8 cellular contexts compared by ENCODE assay signal in genomic region chr7:121302214-121302745, GRCh38. TPM values are rescaled to one million over a fixed set of nuclear protein-coding genes. Genes with fewer than 3 reads are reported as not detected.
DNase-seq lines count a peak whose midpoint lies in the region; ATAC-seq and TF ChIP-seq lines count a peak whose summit lies in the region.

No MANE protein-coding gene starts in this region.

- no peaks in the 10 kb centered on the region for H3K9me3 ChIP-seq in esophagus squamous epithelium
- H3K9me3 ChIP-seq in colonic mucosa = no peaks in the 10 kb centered on the region
- H3K9me3 ChIP-seq in H9 (ENCODE audit: control insufficient read depth, low read depth, low read length) = no peaks in the 10 kb centered on the region

- CTCF ChIA-PET in activated CD4-positive, alpha-beta memory T cell treated with anti-CD3 and anti-CD28 coated beads, Interleukin-2, amount 10 ng/mL, durations not matched to agents 7 days and 5 days (lab: Charles Lee) = no interaction called here

- H3K9ac ChIP-seq in colonic mucosa (ENCODE audit: low read depth in 2 of 2, low read length in 2 of 2) (no peak overlapping the region), H9 (ENCODE audit: extremely low read depth, insufficient read length, low read length) (no peak overlapping the region)

- H3K4me2 ChIP-seq in H9 (ENCODE audit: insufficient read depth, insufficient read length, low read length) = no peak overlapping the region

- no peak overlapping the region for H2BK12ac ChIP-seq in H9 (ENCODE audit: insufficient read length, low read depth, low read length)

- H3K27ac ChIP-seq in esophagus squamous epithelium (peak overlapping the region in 3 of 4 donors; percentile 17 to 39 (median 37)), colonic mucosa (no peak overlapping the region), H9 (ENCODE audit: insufficient read length, low read depth, low read length) (no peak overlapping the region)

- POLR2A ChIA-PET in activated CD4-positive, alpha-beta memory T cell treated with anti-CD3 and anti-CD28 coated beads, Interleukin-2, amount 10 ng/mL, durations not matched to agents 7 days and 5 days (lab: Charles Lee) = no interaction called here

- H2BK15ac ChIP-seq in H9 (ENCODE audit: low read depth, low read length) = no peak overlapping the region

- no peak for TF ChIP-seq CTCF in esophagus squamous epithelium (IDR thresholded peaks at IDR 0.05)
- no peak for TF ChIP-seq CTCF in colonic mucosa (IDR thresholded peaks at IDR 0.05)
- TF ChIP-seq CTCF in H9 (conservative IDR thresholded peaks at IDR 0.05) = no peak

- peaks cover 0 to 32% (median 0%) of the 10 kb centered on the region in 3 donors for H3K4me1 ChIP-seq in esophagus squamous epithelium
- no peaks in the 10 kb centered on the region for H3K4me1 ChIP-seq in colonic mucosa
- H3K4me1 ChIP-seq in H9 (ENCODE audit: insufficient read depth, low read length) = no peaks in the 10 kb centered on the region

- no peaks in the 10 kb centered on the region for H3K27me3 Mint-ChIP-seq in H9 (ENCODE audit: low read depth)
- peaks cover 11% of the 10 kb centered on the region for H3K27me3 Mint-ChIP-seq in activated CD4-positive, alpha-beta memory T cell treated with anti-CD3 and anti-CD28 coated beads, Interleukin-2, amount 10 ng/mL, durations not matched to agents 7 days and 5 days

- no peaks in the 10 kb centered on the region for H3K23me2 ChIP-seq in H9 (ENCODE audit: insufficient read length, low read depth, low read length, poor library complexity, severe bottlenecking)

- no peak overlapping the region for H3K4ac ChIP-seq in H9 (ENCODE audit: low read depth, low read length)

- no peak overlapping the region for H4K5ac ChIP-seq in H9 (ENCODE audit: insufficient read length, low read depth, low read length)

- no peak overlapping the region for H2BK120ac ChIP-seq in H9 (ENCODE audit: low read depth, low read length, poor library complexity, severe bottlenecking)

- H3K36me3 ChIP-seq in esophagus squamous epithelium (no peaks in the 10 kb centered on the region), colonic mucosa (no peaks in the 10 kb centered on the region)

- peaks cover 5% of the 10 kb centered on the region in 2 experiments for H3K4me1 Mint-ChIP-seq in H9
- H3K4me1 Mint-ChIP-seq in activated CD4-positive, alpha-beta memory T cell treated with anti-CD3 and anti-CD28 coated beads, Interleukin-2, amount 10 ng/mL, durations not matched to agents 7 days and 5 days = no peaks in the 10 kb centered on the region

- WGBS in esophagus squamous epithelium, 2 donors = 65 to 76% methylated on average over 8 of the region's 8 CpGs
- WGBS in H9 (ENCODE audit: extremely low coverage, insufficient read length, low lambda C conversion rate) = no CpG with 5 or more reads among the region's 8 CpGs

- no peaks in the 10 kb centered on the region for H4K20me1 ChIP-seq in H9 (ENCODE audit: control insufficient read depth, insufficient read depth, insufficient read length)

- no peak overlapping the region for H2AFZ ChIP-seq in H9 (ENCODE audit: low read length)

- H3K79me2 ChIP-seq in H9 (ENCODE audit: insufficient read depth, low read length) = no peaks in the 10 kb centered on the region

- H3K14ac ChIP-seq in H9 (ENCODE audit: insufficient read depth, low read length) = no peak overlapping the region

- H2AK5ac ChIP-seq in H9 (ENCODE audit: insufficient read length, low read length) = no peak overlapping the region

- no peaks in the 10 kb centered on the region for H3K79me1 ChIP-seq in H9 (ENCODE audit: insufficient read depth, low read depth, low read length, poor library complexity, severe bottlenecking)

- ATAC-seq in GM18502 (IDR thresholded peaks at IDR 0.05; ENCODE audit: poor library complexity, unreplicated experiment) (peak; percentile 93), GM21619 (IDR thresholded peaks at IDR 0.05; ENCODE audit: unreplicated experiment) (peak; percentile 92), HG03521 (IDR thresholded peaks at IDR 0.05; ENCODE audit: unreplicated experiment) (peak; percentile 98)

- no peak overlapping the region for H3T11ph ChIP-seq in H9 (ENCODE audit: low read length)

- no peak overlapping the region for H3K23ac ChIP-seq in H9 (ENCODE audit: insufficient read length, low read depth, low read length)

- no peak overlapping the region for H3K27ac Mint-ChIP-seq in H9
- H3K27ac Mint-ChIP-seq in activated CD4-positive, alpha-beta memory T cell treated with anti-CD3 and anti-CD28 coated beads, Interleukin-2, amount 10 ng/mL, durations not matched to agents 7 days and 5 days = no peak overlapping the region

- DNase-seq in esophagus squamous epithelium (lab: John Stamatoyannopoulos, UW) = no peak
- DNase-seq in colonic mucosa = no peak
- no peak for DNase-seq in H9
- DNase-seq in AML-193 (lab: John Stamatoyannopoulos, UW) = no peak
- no peak for DNase-seq in activated CD4-positive, alpha-beta memory T cell treated with anti-CD3 and anti-CD28 coated beads, Interleukin-2, amount 10 ng/mL, durations not matched to agents 7 days and 5 days

- H2BK5ac ChIP-seq in H9 (ENCODE audit: insufficient read length, low read length) = no peak overlapping the region

- no peaks in the 10 kb centered on the region for H3K9me3 Mint-ChIP-seq in H9
- no peaks in the 10 kb centered on the region for H3K9me3 Mint-ChIP-seq in activated CD4-positive, alpha-beta memory T cell treated with anti-CD3 and anti-CD28 coated beads, Interleukin-2, amount 10 ng/mL, durations not matched to agents 7 days and 5 days

- no peak overlapping the region for H4K91ac ChIP-seq in H9 (ENCODE audit: insufficient read length, low read depth, low read length)

- H3K56ac ChIP-seq in H9 (ENCODE audit: insufficient read length, low read depth, low read length) = no peak overlapping the region

- no peak overlapping the region for H3K4me3 ChIP-seq in esophagus squamous epithelium
- no peak overlapping the region for H3K4me3 ChIP-seq in colonic mucosa

- intact Hi-C loops in esophagus squamous epithelium (cut with DNase I) (no loop called here), colonic mucosa (cut with DNase I) (no loop called here)

- H3K18ac ChIP-seq in H9 (ENCODE audit: insufficient read length, low read depth, low read length) = no peak overlapping the region

- TF ChIP-seq POLR2A in esophagus squamous epithelium (IDR thresholded peaks at IDR 0.05) = no peak

- H3K4me3 Mint-ChIP-seq in H9 = no peak overlapping the region
- H3K4me3 Mint-ChIP-seq in activated CD4-positive, alpha-beta memory T cell treated with anti-CD3 and anti-CD28 coated beads, Interleukin-2, amount 10 ng/mL, durations not matched to agents 7 days and 5 days = no peak overlapping the region

- no peak overlapping the region for H2BK20ac ChIP-seq in H9 (ENCODE audit: low read depth, low read length, poor library complexity, severe bottlenecking)

- H3K36me3 Mint-ChIP-seq in H9 (ENCODE audit: insufficient read depth in 1 of 3, low read depth in 3 of 3) = no peaks in the 10 kb centered on the region
- no peaks in the 10 kb centered on the region for H3K36me3 Mint-ChIP-seq in activated CD4-positive, alpha-beta memory T cell treated with anti-CD3 and anti-CD28 coated beads, Interleukin-2, amount 10 ng/mL, durations not matched to agents 7 days and 5 days (ENCODE audit: low read depth)

- H3K27me3 ChIP-seq in esophagus squamous epithelium (no peaks in the 10 kb centered on the region), colonic mucosa (no peaks in the 10 kb centered on the region), H9 (ENCODE audit: insufficient read depth, low read length) (no peaks in the 10 kb centered on the region)

- no peak overlapping the region for H4K8ac ChIP-seq in H9 (replicated peaks; ENCODE audit: insufficient read length, low read depth, low read length)

RNA-seq across cellular contexts. Expression of gene WNT16, which starts 26.5 kb away (rescaled TPM):
- total RNA-seq in esophagus squamous epithelium = under 1 TPM in 3 of 4 donors, not detected in 1; 0.18 to 0.29 (median 0.19) TPM
- under 1 TPM in 1 of 2 donors, not detected in 1; 0.11 TPM for total RNA-seq in colonic mucosa
- not detected in 2 replicates for total RNA-seq in H9 (2021)
- total RNA-seq in activated CD4-positive, alpha-beta memory T cell treated with anti-CD3 and anti-CD28 coated beads, Interleukin-2, amount 10 ng/mL, durations not matched to agents 7 days and 5 days = not detected

Comparison
In these comparisons a context has a peak if more than half of its experiments do, and no peak if none do; other contexts are left out.
1. H3K27ac ChIP-seq: peak in esophagus squamous epithelium (3 of 4); none in colonic mucosa (single experiment) and H9 (single experiment).
2. Peak in every context shown above with its lines, with median percentiles within 50 percentile points of each other: ATAC-seq.